1 cellular context compared by ENCODE assay signal in the genomic region with DNA sequence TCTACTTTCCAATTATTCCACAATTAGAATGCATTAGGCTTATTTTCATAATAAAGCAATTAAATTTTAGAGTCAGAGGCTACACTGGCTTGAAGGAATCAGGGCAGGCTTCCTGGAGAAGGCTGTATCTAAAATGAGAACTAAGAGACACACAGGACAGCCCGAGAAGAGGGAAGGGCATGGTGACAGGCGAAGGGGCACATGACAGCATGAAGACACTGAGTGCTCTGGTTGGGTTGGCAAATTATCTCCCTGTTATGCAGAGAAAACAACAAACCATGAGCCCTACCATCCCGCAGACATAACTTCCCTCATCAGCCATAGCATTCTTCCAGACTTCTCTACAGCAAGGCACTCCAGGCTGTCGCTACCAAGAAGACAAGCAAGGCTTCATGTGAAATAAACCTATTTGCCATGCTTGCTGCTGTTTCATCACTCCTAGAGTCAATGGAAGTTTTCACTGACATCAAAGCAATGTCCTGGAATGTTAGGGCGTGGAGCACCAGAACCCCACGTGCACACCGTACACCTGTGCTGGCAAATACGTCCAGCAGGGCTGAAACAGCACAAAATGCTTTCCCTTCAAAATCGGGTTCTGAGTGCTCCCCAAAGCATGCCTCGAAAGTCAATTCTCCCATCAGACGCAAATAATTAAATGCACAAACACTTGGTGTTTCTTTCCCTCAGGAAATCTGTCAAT.
TF ChIP-seq lines count a peak whose summit lies in the region.

No MANE protein-coding gene starts in this region.

TF ChIP-seq in IMR-90, 13 proteins besides CTCF, POLR2A, EP300 and RAD21 (continued from another document):
- TF ChIP-seq USF2 (IDR thresholded peaks at IDR 0.05; ENCODE audit: low read depth, low read length), result no peak
